ENCODE assay signal across 17 cellular contexts in the genomic region with DNA sequence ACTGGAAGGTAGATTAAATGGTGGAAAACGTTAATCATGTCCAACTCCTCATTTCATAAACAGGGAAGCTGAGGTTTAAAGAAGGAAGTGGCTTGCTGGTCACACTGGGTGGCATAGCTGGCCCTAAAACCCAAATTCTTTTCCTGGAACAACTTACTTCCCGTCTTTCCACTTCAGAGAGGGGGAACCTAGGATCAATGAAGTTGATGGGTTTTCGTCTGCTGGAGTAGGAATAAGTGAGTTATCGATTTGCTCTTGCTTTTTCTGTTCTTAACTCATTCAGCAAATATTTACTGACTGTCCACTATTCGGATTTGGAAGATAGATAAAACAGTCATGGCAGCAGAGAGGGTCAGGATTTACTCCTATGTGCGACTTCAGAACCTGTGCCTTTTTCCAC. TPM values are rescaled to one million over a fixed set of nuclear protein-coding genes. Genes with fewer than 3 reads are reported as not detected.
A peak's percentile ranks its signal among the peaks of the same experiment; 100 is the strongest.
DNase-seq lines count a peak whose midpoint lies in the region; ATAC-seq and TF ChIP-seq lines count a peak whose summit lies in the region.
"Had no signal": no experiment of that assay in that cellular context is flagged by ENCODE, and none has a peak within 500 bp of the region (broad histone marks: within the 10 kb centered on the region; RNA-seq: fewer than 3 reads in every experiment).

No MANE protein-coding gene starts in this region.

- no peaks in the 10 kb centered on the region for H3K9me3 Mint-ChIP-seq in activated CD4-positive, alpha-beta memory T cell treated with anti-CD3 and anti-CD28 coated beads for 36 hours
- H3K9me3 Mint-ChIP-seq: activated CD8-positive, alpha-beta T cell treated with anti-CD3 and anti-CD28 coated beads for 36 hours; GM23338 had no signal

- H3K9me3 ChIP-seq in left ventricle myocardium inferior (replicated peaks) (no peaks in the 10 kb centered on the region), heart left ventricle (no peaks in the 10 kb centered on the region), esophagus muscularis mucosa (no peaks in the 10 kb centered on the region), aorta (ENCODE audit: control insufficient read depth, low read length) (no peaks in the 10 kb centered on the region)
- H3K9me3 ChIP-seq: MG63 had no signal

- H3K27me3 ChIP-seq in left ventricle myocardium inferior (ENCODE audit: low read depth) (no peaks in the 10 kb centered on the region), heart left ventricle (no peaks in the 10 kb centered on the region), esophagus muscularis mucosa (no peaks in the 10 kb centered on the region), aorta (ENCODE audit: control insufficient read depth in 1 of 2, insufficient read depth in 2 of 2, low read length in 1 of 2) (no peaks in the 10 kb centered on the region)
- H3K27me3 ChIP-seq: MG63 had no signal

- H3K4me1 Mint-ChIP-seq in activated CD4-positive, alpha-beta memory T cell treated with anti-CD3 and anti-CD28 coated beads for 36 hours (ENCODE audit: low read depth) = peaks cover 44% of the 10 kb centered on the region

- no peak overlapping the region for H3K4me3 Mint-ChIP-seq in activated CD4-positive, alpha-beta memory T cell treated with anti-CD3 and anti-CD28 coated beads for 36 hours

- H3K36me3 ChIP-seq in left ventricle myocardium inferior = peaks cover 18% of the 10 kb centered on the region
- H3K36me3 ChIP-seq in heart left ventricle = peaks cover 0 to 21% (median 19%) of the 10 kb centered on the region in 9 donors
- peaks cover 9 to 20% (median 16%) of the 10 kb centered on the region in 4 donors for H3K36me3 ChIP-seq in esophagus muscularis mucosa
- peaks cover 2 to 4% of the 10 kb centered on the region in 2 donors for H3K36me3 ChIP-seq in aorta (ENCODE audit: control insufficient read depth in 1 of 2, insufficient read depth in 2 of 2, low read length in 1 of 2)

- CTCF ChIA-PET in activated CD4-positive, alpha-beta memory T cell treated with anti-CD3 and anti-CD28 coated beads for 36 hours (lab: Charles Lee) = interaction anchor here (1.1 to 21.4 kb wide), 9 partner anchors 13 to 409 kb away, joined by 4 to 503 read pairs (median 16); partner anchors contain the start of genes PIGT and TP53TG5

- peaks cover 9% of the 10 kb centered on the region for H3K36me3 Mint-ChIP-seq in activated CD4-positive, alpha-beta memory T cell treated with anti-CD3 and anti-CD28 coated beads for 36 hours

- no peak for DNase-seq in left ventricle myocardium inferior
- no peak for DNase-seq in heart left ventricle
- DNase-seq in esophagus muscularis mucosa (ENCODE audit: extremely low spot score) = no peak
- no peak for DNase-seq in NCI-H2196 treated with DMSO at 0.1 percent for 48 hours (lab: John Stamatoyannopoulos, UW; ENCODE audit: unreplicated experiment)
- no peak for DNase-seq in aorta
- DNase-seq in activated CD4-positive, alpha-beta memory T cell treated with anti-CD3 and anti-CD28 coated beads for 36 hours = no peak
- DNase-seq: ACHN; activated CD8-positive, alpha-beta T cell treated with anti-CD3 and anti-CD28 coated beads for 36 hours; activated naive CD4-positive, alpha-beta T cell; central memory CD4-positive, alpha-beta T cell; MG63; NCI-H2227 treated with DMSO at 0.1 percent for 48 hours; PC-3 had no signal

- WGBS in heart left ventricle, 4 donors = 79 to 87% (median 82%) methylated on average over 6 of the region's 6 CpGs
- WGBS in esophagus muscularis mucosa = 72% methylated on average over 6 of the region's 6 CpGs
- WGBS in aorta, 2 donors = 80 to 82% methylated on average over 6 of the region's 6 CpGs

- H3K27ac ChIP-seq in left ventricle myocardium inferior (replicated peaks) = peak overlapping the region; percentile 95
- peak overlapping the region in 5 of 12 donors; percentile 94 to 98 (median 96) for H3K27ac ChIP-seq in heart left ventricle
- peak overlapping the region; percentile 91 to 96 (median 93) for H3K27ac ChIP-seq in esophagus muscularis mucosa (replicated peaks in 1 of 4)
- H3K27ac ChIP-seq in aorta (ENCODE audit: low read depth in 1 of 2, low read length in 2 of 2) = no peak overlapping the region

- POLR2A ChIA-PET in activated CD4-positive, alpha-beta memory T cell treated with anti-CD3 and anti-CD28 coated beads for 36 hours (lab: Charles Lee) = interaction anchor here (2.1 to 3.2 kb wide), 3 partner anchors 12 to 51 kb away, joined by 7 to 19 read pairs (median 16); partner anchors contain the start of gene SDC4

- no peaks in the 10 kb centered on the region for H3K27me3 Mint-ChIP-seq in activated CD4-positive, alpha-beta memory T cell treated with anti-CD3 and anti-CD28 coated beads for 36 hours
- H3K27me3 Mint-ChIP-seq: activated CD8-positive, alpha-beta T cell treated with anti-CD3 and anti-CD28 coated beads for 36 hours had no signal

- no peak for TF ChIP-seq CTCF in left ventricle myocardium inferior (IDR thresholded peaks at IDR 0.05; ENCODE audit: borderline replicate concordance)
- no peak for TF ChIP-seq CTCF in heart left ventricle (IDR thresholded peaks at IDR 0.05)
- no peak for TF ChIP-seq CTCF in esophagus muscularis mucosa (IDR thresholded peaks at IDR 0.05)

- H3K4me3 ChIP-seq in left ventricle myocardium inferior (no peak overlapping the region), heart left ventricle (peak overlapping the region in 1 of 12 donors; percentile 71), esophagus muscularis mucosa (no peak overlapping the region), aorta (ENCODE audit: low read length in 2 of 2) (no peak overlapping the region)

- no peak for TF ChIP-seq EP300 in esophagus muscularis mucosa (IDR thresholded peaks at IDR 0.05)

- H3K27ac Mint-ChIP-seq in activated CD4-positive, alpha-beta memory T cell treated with anti-CD3 and anti-CD28 coated beads for 36 hours = no peak overlapping the region
- H3K27ac Mint-ChIP-seq: GM23338 had no signal

- intact Hi-C loops in left ventricle myocardium inferior (cut with micrococcal nuclease) = no loop called here
- intact Hi-C loops in heart left ventricle (cut with DNase I) = loop anchor here in 7 of 10 donors (1.0 to 5.0 kb wide), 7 partner anchors 34 to 76 kb away; partner anchors contain the start of gene PIGT (in 3 of the 7)
- intact Hi-C loops in esophagus muscularis mucosa (cut with DNase I) = no loop called here
- intact Hi-C loops in aorta (cut with DNase I) = loop anchor here in 1 of 2 donors (5.0 kb wide), 1 partner anchor 39 kb away; no protein-coding TSS in a partner anchor
- intact Hi-C loops in activated CD4-positive, alpha-beta memory T cell treated with anti-CD3 and anti-CD28 coated beads for 36 hours (cut with micrococcal nuclease) = loop anchor here (1.0 to 5.0 kb wide), 4 partner anchors 13 to 431 kb away; partner anchors contain the start of genes DNTTIP1, SDC4 and WFDC3

- TF ChIP-seq POLR2A in heart left ventricle (IDR thresholded peaks at IDR 0.05) (no peak), esophagus muscularis mucosa (IDR thresholded peaks at IDR 0.05; ENCODE audit: low read depth) (no peak)

- ATAC-seq in heart left ventricle = no peak
- ATAC-seq in aorta (ENCODE audit: low FRiP score) = no peak
- ATAC-seq: activated CD8-positive, alpha-beta T cell treated with anti-CD3 and anti-CD28 coated beads for 36 hours; GM23338 had no signal

- H3K4me1 ChIP-seq in left ventricle myocardium inferior = peaks cover 64% of the 10 kb centered on the region
- peaks cover 5 to 76% (median 43%) of the 10 kb centered on the region in 12 donors for H3K4me1 ChIP-seq in heart left ventricle
- peaks cover 50 to 71% (median 64%) of the 10 kb centered on the region in 4 donors for H3K4me1 ChIP-seq in esophagus muscularis mucosa
- H3K4me1 ChIP-seq in aorta (ENCODE audit: control insufficient read depth in 1 of 2, insufficient read depth in 2 of 2, low read length in 2 of 2) = peaks cover 0 to 2% of the 10 kb centered on the region in 2 donors

RNA-seq across cellular contexts. Expression of gene SYS1, which starts 1.2 kb away (rescaled TPM):
- total RNA-seq in left ventricle myocardium inferior = 20.8 TPM
- 10 to 100 TPM; 16.4 to 54.0 (median 23.0) TPM for total RNA-seq in heart left ventricle
- polyA plus RNA-seq in heart left ventricle = 10 to 100 TPM; 12.6 to 68.8 TPM
- 10 to 100 TPM; 28.2 to 48.4 (median 42.5) TPM for total RNA-seq in esophagus muscularis mucosa
- 10 to 100 TPM; 20.3 to 25.0 TPM for total RNA-seq in aorta
- 10 to 100 TPM; 14.3 to 14.4 TPM for polyA plus RNA-seq in aorta
- 10 to 100 TPM; 19.9 to 24.8 TPM for total RNA-seq in activated CD4-positive, alpha-beta memory T cell treated with anti-CD3 and anti-CD28 coated beads for 36 hours

RNA-seq across cellular contexts. Expression of gene SDC4, which starts 13.6 kb away (rescaled TPM):
- total RNA-seq in left ventricle myocardium inferior (77.4 TPM), heart left ventricle (100 to 1,000 TPM in 2 of 9 donors, 10 to 100 TPM in 7; 62.1 to 140 (median 94.1) TPM), esophagus muscularis mucosa (100 to 1,000 TPM in 1 of 4 donors, 10 to 100 TPM in 3; 61.9 to 177 (median 72.2) TPM), aorta (100 to 1,000 TPM in 1 of 2 donors, 10 to 100 TPM in 1; 51.2 to 114 TPM)
- polyA plus RNA-seq in heart left ventricle (100 to 1,000 TPM in 1 of 2 donors, 10 to 100 TPM in 1; 44.3 to 139 TPM), aorta (10 to 100 TPM; 19.2 to 50.6 TPM)
- 10 to 100 TPM; 67.8 to 69.8 TPM for total RNA-seq in activated CD4-positive, alpha-beta memory T cell treated with anti-CD3 and anti-CD28 coated beads for 36 hours

RNA-seq across cellular contexts. Expression of gene TP53TG5, which starts 16.3 kb away (rescaled TPM):
- total RNA-seq in left ventricle myocardium inferior (0.80 TPM), heart left ventricle (1 to 10 TPM in 2 of 9 donors, under 1 TPM in 5, not detected in 2; 0.32 to 3.2 (median 0.76) TPM), esophagus muscularis mucosa (1 to 10 TPM in 2 of 4 donors, under 1 TPM in 1, not detected in 1; 0.17 to 2.1 (median 1.1) TPM), aorta (under 1 TPM; 0.66 to 0.91 TPM)
- polyA plus RNA-seq in heart left ventricle (1 to 10 TPM in 1 of 2 donors, under 1 TPM in 1; 0.40 to 1.5 TPM), aorta (not detected)
- total RNA-seq in activated CD4-positive, alpha-beta memory T cell treated with anti-CD3 and anti-CD28 coated beads for 36 hours = under 1 TPM; 0.24 to 0.55 TPM
- total RNA-seq: GM12878, GM23338, lung microvascular endothelial cell, osteocyte, PC-3 had no signal
- polyA plus RNA-seq: GM23338 had no signal

RNA-seq across cellular contexts. Expression of gene DBNDD2, which starts 46.3 kb away (rescaled TPM):
- total RNA-seq in left ventricle myocardium inferior = 362 TPM
- total RNA-seq in heart left ventricle = 100 to 1,000 TPM; 209 to 395 (median 346) TPM
- 100 to 1,000 TPM; 331 to 423 TPM for polyA plus RNA-seq in heart left ventricle
- 100 to 1,000 TPM in 2 of 4 donors, 10 to 100 TPM in 2; 63.0 to 130 (median 109) TPM for total RNA-seq in esophagus muscularis mucosa
- total RNA-seq in aorta = 100 to 1,000 TPM; 104 to 123 TPM
- 100 to 1,000 TPM; 140 to 231 TPM for polyA plus RNA-seq in aorta
- total RNA-seq in activated CD4-positive, alpha-beta memory T cell treated with anti-CD3 and anti-CD28 coated beads for 36 hours = 10 to 100 TPM; 21.6 to 22.6 TPM

RNA-seq across cellular contexts. Expression of gene MATN4, which starts 53.7 kb away (rescaled TPM):
- total RNA-seq in left ventricle myocardium inferior (not detected), heart left ventricle (not detected), esophagus muscularis mucosa (under 1 TPM in 2 of 4 donors, not detected in 2; 0.17 to 0.33 TPM), aorta (under 1 TPM; 0.42 to 0.69 TPM)
- polyA plus RNA-seq in heart left ventricle (not detected), aorta (under 1 TPM in 1 of 2 donors, not detected in 1; 0.18 TPM)
- total RNA-seq in activated CD4-positive, alpha-beta memory T cell treated with anti-CD3 and anti-CD28 coated beads for 36 hours = under 1 TPM; 0.70 to 0.95 TPM
- total RNA-seq: GM12878, lung microvascular endothelial cell, osteocyte had no signal

Comparison
In these comparisons a context has a peak if more than half of its experiments do, and no peak if none do; other contexts are left out.
1. intact Hi-C loops: an anchor here in heart left ventricle (1.0 to 5.0 kb wide) and activated CD4-positive, alpha-beta memory T cell treated with anti-CD3 and anti-CD28 coated beads for 36 hours (1.0 to 5.0 kb wide); none called in left ventricle myocardium inferior and esophagus muscularis mucosa.
2. H3K27ac ChIP-seq: peak in left ventricle myocardium inferior (single experiment) and esophagus muscularis mucosa (4 of 4); none in aorta (0 of 2).